ENCODE assay signal across 21 cellular contexts in the genomic region with DNA sequence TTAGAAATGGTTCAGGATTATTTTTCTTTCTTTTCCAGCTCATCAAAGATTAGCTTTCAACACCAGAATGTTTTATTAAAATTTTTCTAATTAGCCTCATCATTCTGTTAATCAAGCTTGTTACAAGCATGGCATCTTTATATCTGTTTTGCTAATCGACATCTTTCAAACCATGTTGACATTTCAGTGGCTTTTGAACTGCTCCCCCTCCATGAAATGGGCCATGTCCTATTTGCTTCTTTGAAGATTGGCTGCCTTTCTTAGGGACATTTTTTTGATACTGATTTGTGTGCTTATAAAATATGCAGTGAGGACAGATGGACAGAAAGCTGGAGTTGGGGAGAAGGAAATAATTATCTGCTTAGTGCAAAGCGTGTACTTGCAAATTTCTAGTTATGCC.
"Had no signal": no experiment of that assay in that cellular context is flagged by ENCODE, and none has a peak within 500 bp of the region (broad histone marks: within the 10 kb centered on the region; RNA-seq: fewer than 3 reads in every experiment).

No MANE protein-coding gene starts in this region.

- ATAC-seq: K562 had no signal

- H3K36me3 Mint-ChIP-seq: IgD-negative memory B cell had no signal

- H3K27ac ChIP-seq: KMS-11 had no signal

- H3K4me3 Mint-ChIP-seq: IgD-negative memory B cell had no signal

- H3K27me3 Mint-ChIP-seq: IgD-negative memory B cell had no signal

- H3K27ac Mint-ChIP-seq: IgD-negative memory B cell had no signal

- H3K9ac ChIP-seq: KMS-11, SK-N-SH had no signal

- H3K4me3 ChIP-seq: K562 had no signal

- H3K9me3 Mint-ChIP-seq: IgD-negative memory B cell had no signal

- H3K4me2 ChIP-seq: KMS-11, SK-N-SH had no signal

- H3K9me3 ChIP-seq: SK-N-SH had no signal

- DNase-seq: Kasumi-1, MM.1S, NCI-H1092 treated with DMSO at 0.1 percent for 48 hours, NCI-H1436, NCI-H187, NCI-H2029, NCI-H2081 treated with DMSO at 0.1 percent for 48 hours, NCI-H2171, NCI-H226, NCI-H446, NCI-H510A, NCI-H524 treated with DMSO at 0.1 percent for 48 hours, NCI-H69, NCI-H774, RPMI8226, SHP77, SK-N-SH, SW 1271 had no signal
